In genomic region chr2:214648520-214648919, GRCh38 we compare ENCODE assay signal across 16 cellular contexts.
DNase-seq lines count a peak whose midpoint lies in the region; ATAC-seq, FAIRE-seq and TF ChIP-seq lines count a peak whose summit lies in the region.
"Had no signal": no experiment of that assay in that cellular context is flagged by ENCODE, and none has a peak within 500 bp of the region (broad histone marks: within the 10 kb centered on the region; RNA-seq: fewer than 3 reads in every experiment).

No MANE protein-coding gene starts in this region.

- dilution Hi-C loops in IMR-90 (cut with HindIII; ENCODE audit: low sequenced_read_pairs, unreplicated experiment) = no loop called here

- no peak overlapping the region for H3K23ac ChIP-seq in IMR-90 (ENCODE audit: low read depth, low read length)

- no peaks in the 10 kb centered on the region for H3K79me1 ChIP-seq in IMR-90 (ENCODE audit: low read depth in 1 of 2, low read length in 2 of 2)

- no peak for TF ChIP-seq RAD21 in IMR-90 (IDR thresholded peaks at IDR 0.05; ENCODE audit: low read length)

- H3K4me3 ChIP-seq in IMR-90 (ENCODE audit: insufficient read depth, low read depth, low read length) (no peak overlapping the region), astrocyte (ENCODE audit: insufficient read depth, low read depth, low read length) (no peak overlapping the region)
- H3K4me3 ChIP-seq in CD8-positive, alpha-beta T cell (ENCODE audit: low read depth, low read length) = no peak overlapping the region
- H3K4me3 ChIP-seq: HAP-1 had no signal

- no peaks in the 10 kb centered on the region for H3K27me3 ChIP-seq in IMR-90 (ENCODE audit: control insufficient read depth, insufficient read depth, low read length)
- no peaks in the 10 kb centered on the region for H3K27me3 ChIP-seq in astrocyte (ENCODE audit: insufficient read depth, low read length)
- H3K27me3 ChIP-seq in CD8-positive, alpha-beta T cell (ENCODE audit: insufficient read depth, low read length) = no peaks in the 10 kb centered on the region

- H3K4me3 Mint-ChIP-seq in astrocyte (ENCODE audit: unreplicated experiment) = no peak overlapping the region
- no peak overlapping the region for H3K4me3 Mint-ChIP-seq in stimulated activated naive B cell treated with anti-CD40 and anti-IgM and Interleukin-4, amounts not matched to agents 10 μg/mL and 1 μg/mL and 100 μg/mL, for 72 hours
- H3K4me3 Mint-ChIP-seq in activated naive CD4-positive, alpha-beta T cell treated with anti-CD3 and anti-CD28 coated beads, Interleukin-2, amount 10 ng/mL, durations not matched to agents 7 days and 5 days = no peak overlapping the region
- no peak overlapping the region for H3K4me3 Mint-ChIP-seq in CD8-positive, alpha-beta T cell
- no peak overlapping the region for H3K4me3 Mint-ChIP-seq in activated T-helper 17 cell treated with anti-CD3 and anti-CD28 coated beads, Interleukin-2, amount 50 U/mL, for 72 hours
- H3K4me3 Mint-ChIP-seq: B cell; CD4-positive, alpha-beta T cell had no signal

- H3K36me3 ChIP-seq in IMR-90 (ENCODE audit: control insufficient read depth, insufficient read depth, low read length) (no peaks in the 10 kb centered on the region), astrocyte (ENCODE audit: insufficient read depth, low read length) (no peaks in the 10 kb centered on the region)
- no peaks in the 10 kb centered on the region for H3K36me3 ChIP-seq in CD8-positive, alpha-beta T cell (ENCODE audit: insufficient read depth, low read length)
- H3K36me3 ChIP-seq: HAP-1 had no signal

- no peaks in the 10 kb centered on the region for H3K9me3 Mint-ChIP-seq in astrocyte (ENCODE audit: unreplicated experiment)
- H3K9me3 Mint-ChIP-seq in stimulated activated naive B cell treated with anti-CD40 and anti-IgM and Interleukin-4, amounts not matched to agents 10 μg/mL and 1 μg/mL and 100 μg/mL, for 72 hours = peaks cover 1 to 3% of the 10 kb centered on the region in 2 donors
- H3K9me3 Mint-ChIP-seq in activated naive CD4-positive, alpha-beta T cell treated with anti-CD3 and anti-CD28 coated beads, Interleukin-2, amount 10 ng/mL, durations not matched to agents 7 days and 5 days = no peaks in the 10 kb centered on the region
- peaks cover 2% of the 10 kb centered on the region for H3K9me3 Mint-ChIP-seq in CD8-positive, alpha-beta T cell
- H3K9me3 Mint-ChIP-seq in activated T-helper 17 cell treated with anti-CD3 and anti-CD28 coated beads, Interleukin-2, amount 50 U/mL, for 72 hours = no peaks in the 10 kb centered on the region
- H3K9me3 Mint-ChIP-seq: CD4-positive, alpha-beta T cell had no signal

- in situ Hi-C loops in IMR-90 (cut with MboI; ENCODE audit: low sequenced_read_pairs) = no loop called here

- no peak overlapping the region for H3K14ac ChIP-seq in IMR-90 (replicated peaks; ENCODE audit: low read depth, low read length)

- no peak overlapping the region for H2AFZ ChIP-seq in IMR-90 (replicated peaks; ENCODE audit: low read length, poor library complexity)
- H2AFZ ChIP-seq in astrocyte (ENCODE audit: low read depth, low read length) = no peak overlapping the region

- no peaks in the 10 kb centered on the region for H4K20me1 ChIP-seq in IMR-90 (ENCODE audit: insufficient read depth, low read length)
- H4K20me1 ChIP-seq in astrocyte (ENCODE audit: insufficient read depth, low read length) = no peaks in the 10 kb centered on the region

- H4K5ac ChIP-seq in IMR-90 (ENCODE audit: low read depth, low read length) = no peak overlapping the region

- no peak overlapping the region for H2AK9ac ChIP-seq in IMR-90 (replicated peaks; ENCODE audit: low read depth, low read length, poor library complexity)

- H3K4me1 Mint-ChIP-seq in astrocyte (ENCODE audit: low read depth, unreplicated experiment) = peaks cover 36% of the 10 kb centered on the region
- peaks cover 5 to 8% of the 10 kb centered on the region in 2 donors for H3K4me1 Mint-ChIP-seq in stimulated activated naive B cell treated with anti-CD40 and anti-IgM and Interleukin-4, amounts not matched to agents 10 μg/mL and 1 μg/mL and 100 μg/mL, for 72 hours
- H3K4me1 Mint-ChIP-seq in activated naive CD4-positive, alpha-beta T cell treated with anti-CD3 and anti-CD28 coated beads, Interleukin-2, amount 10 ng/mL, durations not matched to agents 7 days and 5 days = no peaks in the 10 kb centered on the region
- H3K4me1 Mint-ChIP-seq in CD8-positive, alpha-beta T cell (ENCODE audit: low read depth) = no peaks in the 10 kb centered on the region
- no peaks in the 10 kb centered on the region for H3K4me1 Mint-ChIP-seq in activated T-helper 17 cell treated with anti-CD3 and anti-CD28 coated beads, Interleukin-2, amount 50 U/mL, for 72 hours
- H3K4me1 Mint-ChIP-seq: B cell had no signal

- intact Hi-C loops in IMR-90 (cut with micrococcal nuclease) = no loop called here
- intact Hi-C loops in CD8-positive, alpha-beta T cell (cut with DNase I, micrococcal nuclease) = no loop called here

- POLR2A ChIA-PET in IMR-90 (lab: Charles Lee; ENCODE audit: unreplicated experiment) = no interaction called here
- POLR2A ChIA-PET in CD8-positive, alpha-beta T cell (lab: Charles Lee) = no interaction called here

- H3K9ac ChIP-seq in IMR-90 (ENCODE audit: low read depth, low read length) (no peak overlapping the region), astrocyte (ENCODE audit: low read length) (no peak overlapping the region)

- DNase-seq in IMR-90 (peak; percentile 23), astrocyte (ENCODE audit: low read depth) (peak; percentile 30), left kidney (ENCODE audit: low read depth, low spot score) (peak; percentile 2)
- no peak for DNase-seq in stimulated activated naive B cell treated with anti-CD40 and anti-IgM and Interleukin-4, amounts not matched to agents 10 μg/mL and 1 μg/mL and 100 μg/mL, for 72 hours
- no peak for DNase-seq in activated naive CD4-positive, alpha-beta T cell treated with anti-CD3 and anti-CD28 coated beads, Interleukin-2, amount 10 ng/mL, durations not matched to agents 7 days and 5 days
- no peak for DNase-seq in CD8-positive, alpha-beta T cell
- DNase-seq: C1 segment of cervical spinal cord; CD4-positive, alpha-beta T cell; DMS79 had no signal

- H3K4me2 ChIP-seq in IMR-90 (ENCODE audit: low read depth, low read length) (no peak overlapping the region), astrocyte (ENCODE audit: low read length) (no peak overlapping the region)

- no peaks in the 10 kb centered on the region for H3K9me3 ChIP-seq in IMR-90 (ENCODE audit: control insufficient read depth, insufficient read depth, low read length)
- no peaks in the 10 kb centered on the region for H3K9me3 ChIP-seq in astrocyte (ENCODE audit: insufficient read depth, low read depth, low read length)
- no peaks in the 10 kb centered on the region for H3K9me3 ChIP-seq in CD8-positive, alpha-beta T cell (ENCODE audit: low read length)
- H3K9me3 ChIP-seq: HAP-1 had no signal

- H3K27ac ChIP-seq in IMR-90 (ENCODE audit: insufficient read depth, low read length) (no peak overlapping the region), astrocyte (ENCODE audit: low read depth, low read length) (no peak overlapping the region)
- H3K27ac ChIP-seq in CD8-positive, alpha-beta T cell (ENCODE audit: low read depth, low read length) = no peak overlapping the region
- H3K27ac ChIP-seq: HL-60 had no signal

- peak; percentile 35; the same call in 1 of the 2 replicates for ATAC-seq in IMR-90 (ENCODE audit: low read depth)
- peak; percentile 87 to 90 for ATAC-seq in stimulated activated naive B cell treated with anti-CD40 and anti-IgM and Interleukin-4, amounts not matched to agents 10 μg/mL and 1 μg/mL and 100 μg/mL, for 72 hours (replicated peaks)
- no peak for ATAC-seq in CD8-positive, alpha-beta T cell
- ATAC-seq in activated T-helper 17 cell treated with anti-CD3 and anti-CD28 coated beads, Interleukin-2, amount 50 U/mL, for 72 hours (replicated peaks) = no peak

- H3K18ac ChIP-seq in IMR-90 (ENCODE audit: low read depth, low read length) = peak overlapping the region; percentile 29; the same call in 1 of the 2 replicates

- H3K56ac ChIP-seq in IMR-90 (ENCODE audit: extremely low read depth, insufficient read depth, low read length) = no peak overlapping the region

- BruUV-seq in IMR-90 (replicated peaks; lab: Mats Ljungman, UMichigan) = no TSS peak

- H3K4me1 ChIP-seq in IMR-90 (ENCODE audit: control insufficient read depth, insufficient read depth, low read length) (peaks cover 2% of the 10 kb centered on the region; the same call in 1 of the 2 replicates), astrocyte (ENCODE audit: insufficient read depth, low read length) (peaks cover 9% of the 10 kb centered on the region)
- H3K4me1 ChIP-seq in CD8-positive, alpha-beta T cell (ENCODE audit: insufficient read depth, low read length) = no peaks in the 10 kb centered on the region
- H3K4me1 ChIP-seq: HAP-1 had no signal

- no peak for FAIRE-seq in astrocyte (lab: Jason Lieb, UNC)
- FAIRE-seq: A204.1, GM12891, H1 had no signal

- no CpG with 5 or more reads among the region's 2 CpGs for WGBS in IMR-90 (ENCODE audit: extremely low coverage in 2 of 2, insufficient read length in 1 of 2), 2 experiments

- no peaks in the 10 kb centered on the region for H3K27me3 Mint-ChIP-seq in astrocyte (ENCODE audit: low read depth, unreplicated experiment)
- H3K27me3 Mint-ChIP-seq in stimulated activated naive B cell treated with anti-CD40 and anti-IgM and Interleukin-4, amounts not matched to agents 10 μg/mL and 1 μg/mL and 100 μg/mL, for 72 hours = no peaks in the 10 kb centered on the region
- H3K27me3 Mint-ChIP-seq in activated naive CD4-positive, alpha-beta T cell treated with anti-CD3 and anti-CD28 coated beads, Interleukin-2, amount 10 ng/mL, durations not matched to agents 7 days and 5 days = no peaks in the 10 kb centered on the region
- no peaks in the 10 kb centered on the region for H3K27me3 Mint-ChIP-seq in CD8-positive, alpha-beta T cell (ENCODE audit: low read depth)
- peaks cover 7% of the 10 kb centered on the region for H3K27me3 Mint-ChIP-seq in activated T-helper 17 cell treated with anti-CD3 and anti-CD28 coated beads, Interleukin-2, amount 50 U/mL, for 72 hours
- H3K27me3 Mint-ChIP-seq: B cell; CD4-positive, alpha-beta T cell had no signal

- H2BK5ac ChIP-seq in IMR-90 (ENCODE audit: low read depth, low read length, poor library complexity, severe bottlenecking) = no peak overlapping the region

- no peaks in the 10 kb centered on the region for H3K79me2 ChIP-seq in astrocyte (ENCODE audit: insufficient read depth, low read length)

- H2BK15ac ChIP-seq in IMR-90 (ENCODE audit: low read depth, low read length) = no peak overlapping the region

- no peak overlapping the region for H4K91ac ChIP-seq in IMR-90 (ENCODE audit: insufficient read depth, low read depth, low read length)

- no peak overlapping the region for H2AK5ac ChIP-seq in IMR-90 (ENCODE audit: low read depth, low read length)

- H2BK20ac ChIP-seq in IMR-90 (ENCODE audit: low read depth, low read length) = no peak overlapping the region

- no peak overlapping the region; a peak in 1 of 4 replicates for H4K8ac ChIP-seq in IMR-90 (ENCODE audit: low read depth in 2 of 2, low read length in 2 of 2)

- H3K27ac Mint-ChIP-seq in astrocyte (ENCODE audit: unreplicated experiment) = peak overlapping the region; percentile 88
- H3K27ac Mint-ChIP-seq in stimulated activated naive B cell treated with anti-CD40 and anti-IgM and Interleukin-4, amounts not matched to agents 10 μg/mL and 1 μg/mL and 100 μg/mL, for 72 hours = no peak overlapping the region
- no peak overlapping the region for H3K27ac Mint-ChIP-seq in activated naive CD4-positive, alpha-beta T cell treated with anti-CD3 and anti-CD28 coated beads, Interleukin-2, amount 10 ng/mL, durations not matched to agents 7 days and 5 days
- no peak overlapping the region for H3K27ac Mint-ChIP-seq in CD8-positive, alpha-beta T cell
- H3K27ac Mint-ChIP-seq in activated T-helper 17 cell treated with anti-CD3 and anti-CD28 coated beads, Interleukin-2, amount 50 U/mL, for 72 hours = no peak overlapping the region
- H3K27ac Mint-ChIP-seq: B cell; CD4-positive, alpha-beta T cell had no signal

- no peak for TF ChIP-seq POLR2A in IMR-90 (IDR thresholded peaks at IDR 0.05; ENCODE audit: low read depth, low read length)

- TF ChIP-seq CTCF in IMR-90 (conservative IDR thresholded peaks at IDR 0.05; ENCODE audit: low read depth, low read length) (no peak), astrocyte (IDR thresholded peaks at IDR 0.05; ENCODE audit: insufficient read depth, low read depth, low read length) (no peak)
- no peak for TF ChIP-seq CTCF in CD8-positive, alpha-beta T cell (IDR thresholded peaks at IDR 0.05)

- H3K9me1 ChIP-seq in IMR-90 (ENCODE audit: insufficient read depth, low read length) = no peaks in the 10 kb centered on the region

- H3K36me3 Mint-ChIP-seq in astrocyte (ENCODE audit: low read depth, unreplicated experiment) = no peaks in the 10 kb centered on the region
- no peaks in the 10 kb centered on the region for H3K36me3 Mint-ChIP-seq in stimulated activated naive B cell treated with anti-CD40 and anti-IgM and Interleukin-4, amounts not matched to agents 10 μg/mL and 1 μg/mL and 100 μg/mL, for 72 hours
- H3K36me3 Mint-ChIP-seq in activated naive CD4-positive, alpha-beta T cell treated with anti-CD3 and anti-CD28 coated beads, Interleukin-2, amount 10 ng/mL, durations not matched to agents 7 days and 5 days = no peaks in the 10 kb centered on the region
- H3K36me3 Mint-ChIP-seq in CD8-positive, alpha-beta T cell = no peaks in the 10 kb centered on the region
- H3K36me3 Mint-ChIP-seq in activated T-helper 17 cell treated with anti-CD3 and anti-CD28 coated beads, Interleukin-2, amount 50 U/mL, for 72 hours (ENCODE audit: low read depth) = no peaks in the 10 kb centered on the region

- peak overlapping the region; percentile 41 for H2BK120ac ChIP-seq in IMR-90 (ENCODE audit: low read depth, low read length)

- CTCF ChIA-PET in IMR-90 (lab: Yijun Ruan, JAX) = no interaction called here
- CTCF ChIA-PET in activated naive CD4-positive, alpha-beta T cell treated with anti-CD3 and anti-CD28 coated beads, Interleukin-2, amount 10 ng/mL, durations not matched to agents 7 days and 5 days (lab: Charles Lee) = no interaction called here
- CTCF ChIA-PET in CD8-positive, alpha-beta T cell (lab: Charles Lee) = no interaction called here

- H3K4ac ChIP-seq in IMR-90 (ENCODE audit: low read depth, low read length) = no peak overlapping the region

Comparison
In these comparisons a context has a peak if more than half of its experiments do, and no peak if none do; other contexts are left out.
1. ATAC-seq: peak in IMR-90 (single experiment) and stimulated activated naive B cell treated with anti-CD40 and anti-IgM and Interleukin-4, amounts not matched to agents 10 μg/mL and 1 μg/mL and 100 μg/mL, for 72 hours (2 of 2); none in CD8-positive, alpha-beta T cell (single experiment) and activated T-helper 17 cell treated with anti-CD3 and anti-CD28 coated beads, Interleukin-2, amount 50 U/mL, for 72 hours (single experiment).
2. DNase-seq: peak in IMR-90 (single experiment), astrocyte (single experiment) and left kidney (single experiment); none in stimulated activated naive B cell treated with anti-CD40 and anti-IgM and Interleukin-4, amounts not matched to agents 10 μg/mL and 1 μg/mL and 100 μg/mL, for 72 hours (single experiment), activated naive CD4-positive, alpha-beta T cell treated with anti-CD3 and anti-CD28 coated beads, Interleukin-2, amount 10 ng/mL, durations not matched to agents 7 days and 5 days (single experiment) and CD8-positive, alpha-beta T cell (0 of 7).